ENCODE assay signal across 23 cellular contexts in the genomic region with DNA sequence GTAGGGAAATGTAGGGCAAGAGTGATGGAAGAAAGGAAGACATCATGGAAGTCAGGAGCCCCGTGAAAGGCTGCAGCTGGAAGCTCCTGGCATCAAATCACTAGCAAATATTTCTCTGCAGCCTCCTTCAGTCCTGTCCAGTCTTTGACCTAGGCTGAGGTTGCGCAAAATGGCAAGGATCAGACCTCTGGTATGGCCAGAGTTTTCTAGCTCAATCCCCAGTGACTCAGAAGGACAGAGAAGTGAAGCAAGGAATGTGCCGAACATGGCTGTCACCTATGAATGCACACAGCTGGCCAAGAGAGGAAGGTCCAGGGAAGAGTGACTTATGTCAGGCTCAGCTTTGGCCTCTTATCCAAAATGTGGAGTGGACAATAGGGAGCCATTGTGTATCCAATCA.
"Had no signal": no experiment of that assay in that cellular context is flagged by ENCODE, and none has a peak within 500 bp of the region (broad histone marks: within the 10 kb centered on the region; RNA-seq: fewer than 3 reads in every experiment).

No MANE protein-coding gene starts in this region.

- DNase-seq: Kasumi-1, MV-4-11, NCI-H1048, NCI-H1105, NCI-H1417, NCI-H1436 treated with DMSO at 0.1 percent for 48 hours, NCI-H1694, NCI-H187 treated with DMSO at 0.1 percent for 48 hours, NCI-H2081, NCI-H2107, NCI-H226, NCI-H446, NCI-H510A, NCI-H524 treated with DMSO at 0.1 percent for 48 hours, NCI-H69, NCI-H774, Right ventricle myocardium superior, RPMI8226, SIG-M5 had no signal

- H3K9me3 ChIP-seq: SJSA1 had no signal

- H3K27ac ChIP-seq: KMS-11, SJSA1, SK-N-MC had no signal

- ATAC-seq: K562 had no signal

- H3K4me1 ChIP-seq: SJSA1 had no signal

- H3K27me3 ChIP-seq: SJSA1 had no signal

- H3K4me3 ChIP-seq: K562, SJSA1, SK-N-MC had no signal

- H3K36me3 ChIP-seq: SJSA1 had no signal

- H3K9ac ChIP-seq: KMS-11 had no signal
